ENCODE assay signal across 13 cellular contexts in genomic region chr5:175861337-175862130, GRCh38. TPM values are rescaled to one million over a fixed set of nuclear protein-coding genes. Genes with fewer than 3 reads are reported as not detected.
DNase-seq lines count a peak whose midpoint lies in the region; ATAC-seq and TF ChIP-seq lines count a peak whose summit lies in the region.
"Had no signal": no experiment of that assay in that cellular context is flagged by ENCODE, and none has a peak within 500 bp of the region (broad histone marks: within the 10 kb centered on the region; RNA-seq: fewer than 3 reads in every experiment).

No MANE protein-coding gene starts in this region.

- H3K4me1 ChIP-seq in breast epithelium: no peaks in the 10 kb centered on the region
- no peaks in the 10 kb centered on the region for H3K4me1 ChIP-seq in prostate gland (replicated peaks)

- intact Hi-C loops in breast epithelium (cut with DNase I; ENCODE audit: low total_unique reads) (no loop called here), prostate gland (cut with DNase I) (no loop called here)

- H3K9me3 ChIP-seq in breast epithelium: no peaks in the 10 kb centered on the region
- H3K9me3 ChIP-seq in prostate gland: no peaks in the 10 kb centered on the region

- H3K27me3 ChIP-seq in breast epithelium (peaks cover 0 to 3% of the 10 kb centered on the region in 2 donors), prostate gland (replicated peaks; ENCODE audit: insufficient read depth) (no peaks in the 10 kb centered on the region)

- WGBS in prostate gland: 25% methylated on average over 9 of the region's 9 CpGs

- ATAC-seq in GM18861 (IDR thresholded peaks at IDR 0.05; ENCODE audit: unreplicated experiment): peak; percentile 96
- peak; percentile 92 for ATAC-seq in GM21737 (IDR thresholded peaks at IDR 0.05; ENCODE audit: unreplicated experiment)
- ATAC-seq in HG03442 (IDR thresholded peaks at IDR 0.05; ENCODE audit: unreplicated experiment): peak; percentile 54
- ATAC-seq: stimulated activated naive CD8-positive, alpha-beta T cell treated with anti-CD3 and anti-CD28 coated beads, Interleukin-15, amount 100 ng/mL, for 72 hours had no signal

- DNase-seq in cerebellar cortex (ENCODE audit: low spot score) (peak; percentile 61), GM19240 (ENCODE audit: insufficient read length, low spot score) (no peak), breast epithelium (ENCODE audit: low spot score in 2 of 2) (no peak), prostate gland (ENCODE audit: low spot score) (no peak)
- DNase-seq in activated effector memory CD4-positive, alpha-beta T cell treated with Interleukin-2 at 50 U/mL for 16 hours: no peak
- DNase-seq: erythroblast; immature natural killer cell; naive B cell; NCI-H2227 treated with DMSO at 0.1 percent for 48 hours; stimulated activated naive CD8-positive, alpha-beta T cell treated with anti-CD3 and anti-CD28 coated beads, Interleukin-15, amount 100 ng/mL, for 72 hours had no signal

- no peak overlapping the region for H3K4me3 ChIP-seq in breast epithelium
- H3K4me3 ChIP-seq in prostate gland: no peak overlapping the region

- TF ChIP-seq POLR2A in breast epithelium (IDR thresholded peaks at IDR 0.05): no peak
- TF ChIP-seq POLR2A in prostate gland (IDR thresholded peaks at IDR 0.05): no peak

- H3K27ac ChIP-seq in breast epithelium: no peak overlapping the region
- no peak overlapping the region for H3K27ac ChIP-seq in prostate gland

- H3K36me3 ChIP-seq in breast epithelium: no peaks in the 10 kb centered on the region
- no peaks in the 10 kb centered on the region for H3K36me3 ChIP-seq in prostate gland

- TF ChIP-seq CTCF in breast epithelium (IDR thresholded peaks at IDR 0.05) (no peak), prostate gland (IDR thresholded peaks at IDR 0.05) (no peak)

RNA-seq across cellular contexts. Expression of gene CPLX2, which starts 9.8 kb away (rescaled TPM):
- not detected for total RNA-seq in breast epithelium
- total RNA-seq in prostate gland: 1 to 10 TPM in 1 of 2 donors, under 1 TPM in 1; 0.23 to 1.0 TPM
